ENCODE assay signal across 9 cellular contexts in genomic region chr15:76330281-76330680, GRCh38. TPM values are rescaled to one million over a fixed set of nuclear protein-coding genes. Genes with fewer than 3 reads are reported as not detected.
DNase-seq lines count a peak whose midpoint lies in the region; ATAC-seq and TF ChIP-seq lines count a peak whose summit lies in the region.
"Had no signal": no experiment of that assay in that cellular context is flagged by ENCODE, and none has a peak within 500 bp of the region (broad histone marks: within the 10 kb centered on the region; RNA-seq: fewer than 3 reads in every experiment).

No MANE protein-coding gene starts in this region.

- peaks cover 18% of the 10 kb centered on the region for H3K4me1 Mint-ChIP-seq in Caco-2 (ENCODE audit: low read depth, unreplicated experiment)

- POLR2A ChIA-PET in Caco-2 (lab: Charles Lee): interaction anchor here (1.5 kb wide), 1 partner anchor 19 kb away, joined by 3 read pairs; no protein-coding TSS in a partner anchor

- peaks cover 14% of the 10 kb centered on the region for H3K4me1 ChIP-seq in Caco-2
- no peaks in the 10 kb centered on the region for H3K4me1 ChIP-seq in KMS-11 (ENCODE audit: low read depth, poor library complexity, severe bottlenecking)

- H3K4me2 ChIP-seq in KMS-11: no peak overlapping the region

- in situ Hi-C loops in astrocyte of the spinal cord (cut with HindIII; ENCODE audit: low sequenced_read_pairs): no loop called here

- intact Hi-C loops in Caco-2 (cut with micrococcal nuclease; ENCODE audit: unreplicated experiment): loop anchor here (5.0 kb wide), 1 partner anchor 183 kb away; no protein-coding TSS in a partner anchor

- H3K27ac Mint-ChIP-seq in Caco-2 (ENCODE audit: unreplicated experiment): no peak overlapping the region

- peak; percentile 99 for ATAC-seq in left lobe of liver
- ATAC-seq in HG02884 (IDR thresholded peaks at IDR 0.05; ENCODE audit: unreplicated experiment): no peak
- no peak for ATAC-seq in GM18502 (IDR thresholded peaks at IDR 0.05; ENCODE audit: poor library complexity, unreplicated experiment)
- no peak for ATAC-seq in HG03135 (IDR thresholded peaks at IDR 0.05; ENCODE audit: unreplicated experiment)

- H3K36me3 ChIP-seq in Caco-2 (ENCODE audit: control insufficient read depth, insufficient read depth, low read length): no peaks in the 10 kb centered on the region
- no peaks in the 10 kb centered on the region for H3K36me3 ChIP-seq in KMS-11 (ENCODE audit: insufficient read depth)

- CTCF ChIA-PET in Caco-2 (lab: Charles Lee): interaction anchor here (1.0 to 1.4 kb wide), 5 partner anchors 14 to 145 kb away, joined by 3 to 7 read pairs (median 5); no protein-coding TSS in a partner anchor

- H3K27me3 Mint-ChIP-seq in Caco-2 (ENCODE audit: insufficient read depth, unreplicated experiment): no peaks in the 10 kb centered on the region

- no peaks in the 10 kb centered on the region for H3K9me3 ChIP-seq in Caco-2

- TF ChIP-seq CTCF in Caco-2 (IDR thresholded peaks at IDR 0.05; ENCODE audit: insufficient read depth in 1 of 2, low read depth in 1 of 2, low read length in 1 of 2, severe bottlenecking in 1 of 2, unreplicated experiment in 1 of 2) (peak; percentile 53 to 60), KMS-11 (conservative IDR thresholded peaks at IDR 0.05; ENCODE audit: low read depth, low read length) (peak; percentile 35), astrocyte of the spinal cord (IDR thresholded peaks at IDR 0.05; ENCODE audit: low read depth, low read length) (peak; percentile 70)

- no peaks in the 10 kb centered on the region for H3K9me3 Mint-ChIP-seq in Caco-2 (ENCODE audit: unreplicated experiment)

- H3K36me3 Mint-ChIP-seq in Caco-2 (ENCODE audit: insufficient read depth, unreplicated experiment): peaks cover 6% of the 10 kb centered on the region

- no peak overlapping the region for H3K27ac ChIP-seq in KMS-11
- H3K27ac ChIP-seq: HL-60 had no signal

- H3K79me2 ChIP-seq in KMS-11 (ENCODE audit: insufficient read depth, low read depth): no peaks in the 10 kb centered on the region

- H4K20me1 ChIP-seq in KMS-11 (ENCODE audit: insufficient read depth): no peaks in the 10 kb centered on the region

- H2AFZ ChIP-seq in KMS-11 (ENCODE audit: low read depth): no peak overlapping the region

- no TSS peak for BruUV-seq in Caco-2 (replicated peaks; lab: Mats Ljungman, UMichigan)

- no peak overlapping the region for H3K9ac ChIP-seq in KMS-11

- DNase-seq in Caco-2 (peak; percentile 58 to 73), astrocyte of the spinal cord (ENCODE audit: low read depth, low spot score) (peak; percentile 49), left lobe of liver (ENCODE audit: low spot score) (peak; percentile 74), NCI-H1105 (lab: John Stamatoyannopoulos, UW) (no peak)

- H3K27me3 ChIP-seq in Caco-2 (replicated peaks; ENCODE audit: control insufficient read depth, insufficient read depth, low read length) (no peaks in the 10 kb centered on the region), KMS-11 (ENCODE audit: insufficient read depth, low read depth) (no peaks in the 10 kb centered on the region)

- H3K4me3 ChIP-seq in Caco-2 (ENCODE audit: low read depth, low read length) (no peak overlapping the region), KMS-11 (IDR thresholded peaks at IDR 0.05; ENCODE audit: insufficient read depth, low read depth, low read length) (no peak overlapping the region), astrocyte of the spinal cord (ENCODE audit: low read depth, low read length) (no peak overlapping the region)

- H3K4me3 Mint-ChIP-seq in Caco-2 (ENCODE audit: unreplicated experiment): no peak overlapping the region

RNA-seq across cellular contexts. Expression of gene ISL2, which starts 6.3 kb away (rescaled TPM):
- 11.0 TPM in 2 replicates for total RNA-seq in Caco-2 (2022)
- not detected for total RNA-seq in left lobe of liver

RNA-seq across cellular contexts. Expression of gene ETFA, which starts 19.0 kb away (rescaled TPM):
- total RNA-seq in Caco-2 (2022): 241 and 260 TPM in 2 replicates
- 291 TPM for total RNA-seq in left lobe of liver

Comparison
In these comparisons a context has a peak if more than half of its experiments do, and no peak if none do; other contexts are left out.
1. RNA of gene ISL2, which starts 6.3 kb away (total RNA-seq): 11.0 TPM in Caco-2; not detected in left lobe of liver (single experiment); every median in the first group is over 10 times any median in the second.
2. Peak in every context shown above with its lines, with median percentiles within 50 percentile points of each other: CTCF ChIP-seq.